ENCODE assay signal across 13 cellular contexts in the genomic region with DNA sequence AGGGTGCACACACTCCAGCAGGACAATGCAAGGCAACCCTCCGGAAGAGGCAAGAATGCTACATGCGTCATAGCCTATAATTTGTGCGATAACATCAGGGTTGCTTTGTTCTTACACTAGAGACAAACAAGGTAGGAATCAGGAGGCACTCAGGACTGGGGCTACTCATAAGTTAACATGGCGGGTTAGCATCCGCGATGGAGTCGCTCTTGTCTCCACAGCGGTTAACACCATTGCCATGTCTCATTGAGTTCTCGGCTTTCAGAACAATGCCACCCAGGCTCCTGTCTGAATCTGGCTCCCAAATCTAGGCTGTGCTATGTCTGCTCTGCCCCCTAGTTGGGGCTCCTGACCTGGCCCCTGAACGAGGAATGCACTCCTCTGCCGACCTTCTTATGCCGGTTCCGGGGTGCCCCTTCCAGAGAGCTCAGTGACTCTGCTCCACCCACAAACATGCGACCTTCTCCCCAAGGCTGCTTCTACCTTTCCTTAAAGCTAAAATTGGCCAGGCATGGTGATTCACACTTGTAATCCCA.
"Had no signal": no experiment of that assay in that cellular context is flagged by ENCODE, and none has a peak within 500 bp of the region (broad histone marks: within the 10 kb centered on the region; RNA-seq: fewer than 3 reads in every experiment).

No MANE protein-coding gene starts in this region.

- ATAC-seq: stimulated activated memory B cell treated with anti-CD40 and anti-IgM and Interleukin-4, amounts not matched to agents 10 μg/mL and 1 μg/mL and 100 μg/mL, for 72 hours; T-helper 17 cell had no signal

- H3K4me3 ChIP-seq: gastrocnemius medialis, heart right ventricle, tibial nerve had no signal

- H3K4me3 Mint-ChIP-seq: activated B cell treated with CpG ODN at 0.5 μM for 24 hours; activated T-cell treated with anti-CD3 and anti-CD28 coated beads, Interleukin-2, amount 50 U/mL, for 24 hours; naive B cell; stimulated activated memory B cell treated with anti-CD40 and anti-IgM and Interleukin-4, amounts not matched to agents 10 μg/mL and 1 μg/mL and 100 μg/mL, for 72 hours; T-helper 17 cell had no signal

- H3K9me3 ChIP-seq: gastrocnemius medialis, heart right ventricle, neutrophil, tibial nerve had no signal

- H3K27ac ChIP-seq: neutrophil, tibial nerve had no signal

- DNase-seq: activated B cell treated with CpG ODN at 0.5 μM for 24 hours; activated T-cell treated with anti-CD3 and anti-CD28 coated beads, Interleukin-2, amount 50 U/mL, for 24 hours; aorta; effector CD8-positive, alpha-beta T cell; gastrocnemius medialis; naive B cell; small intestine; T-helper 17 cell had no signal

- H3K27ac Mint-ChIP-seq: activated B cell treated with CpG ODN at 0.5 μM for 24 hours; activated T-cell treated with anti-CD3 and anti-CD28 coated beads, Interleukin-2, amount 50 U/mL, for 24 hours; naive B cell; stimulated activated memory B cell treated with anti-CD40 and anti-IgM and Interleukin-4, amounts not matched to agents 10 μg/mL and 1 μg/mL and 100 μg/mL, for 72 hours; T-helper 17 cell had no signal

- H3K4me1 Mint-ChIP-seq: activated B cell treated with CpG ODN at 0.5 μM for 24 hours; naive B cell; stimulated activated memory B cell treated with anti-CD40 and anti-IgM and Interleukin-4, amounts not matched to agents 10 μg/mL and 1 μg/mL and 100 μg/mL, for 72 hours had no signal

- FAIRE-seq: keratinocyte, small intestine had no signal

- H3K36me3 Mint-ChIP-seq: naive B cell; stimulated activated memory B cell treated with anti-CD40 and anti-IgM and Interleukin-4, amounts not matched to agents 10 μg/mL and 1 μg/mL and 100 μg/mL, for 72 hours had no signal

- H3K9me3 Mint-ChIP-seq: activated B cell treated with CpG ODN at 0.5 μM for 24 hours; activated T-cell treated with anti-CD3 and anti-CD28 coated beads, Interleukin-2, amount 50 U/mL, for 24 hours; naive B cell; stimulated activated memory B cell treated with anti-CD40 and anti-IgM and Interleukin-4, amounts not matched to agents 10 μg/mL and 1 μg/mL and 100 μg/mL, for 72 hours had no signal

- H3K36me3 ChIP-seq: gastrocnemius medialis, heart right ventricle, neutrophil, tibial nerve had no signal
